In the genomic region with DNA sequence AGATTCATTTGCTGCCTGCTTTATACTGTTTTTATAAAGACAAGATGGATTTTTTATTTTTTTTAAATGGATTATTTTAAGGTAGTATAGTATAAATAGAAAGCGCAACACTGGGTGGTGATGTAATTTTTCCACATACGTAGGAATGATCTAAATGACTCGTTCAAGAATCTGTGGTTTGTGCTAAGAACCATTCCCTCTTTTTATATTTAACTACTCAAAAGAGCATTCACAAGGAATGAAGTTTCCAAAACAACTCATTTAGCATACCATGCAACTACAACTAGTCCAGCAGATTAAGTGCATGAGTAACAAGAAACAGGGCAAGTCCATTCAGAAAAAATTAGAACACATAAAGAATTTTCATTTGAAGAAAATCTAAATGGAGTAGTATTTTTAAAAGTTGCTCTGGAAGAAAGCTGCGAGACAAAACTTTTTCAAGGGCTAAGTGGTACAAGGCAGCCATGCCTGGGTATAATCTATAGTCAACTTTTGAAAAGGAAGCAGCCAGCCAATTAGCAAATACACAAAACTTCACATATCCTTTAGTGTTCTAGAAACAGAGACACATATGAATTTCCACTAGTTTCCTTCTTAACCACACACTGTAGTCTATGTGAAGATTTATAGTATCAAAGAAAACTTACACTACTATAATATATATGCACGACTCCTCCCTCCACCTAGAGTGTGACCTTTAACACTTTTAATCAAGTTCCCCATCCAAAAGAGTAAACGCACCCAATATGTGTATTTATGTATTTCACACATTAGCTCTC, we compare ENCODE assay signal across 11 cellular contexts.
DNase-seq lines count a peak whose midpoint lies in the region; ATAC-seq lines count a peak whose summit lies in the region.
"Had no signal": no experiment of that assay in that cellular context is flagged by ENCODE, and none has a peak within 500 bp of the region (broad histone marks: within the 10 kb centered on the region; RNA-seq: fewer than 3 reads in every experiment).

No MANE protein-coding gene starts in this region.

- ATAC-seq in GM21737 (IDR thresholded peaks at IDR 0.05; ENCODE audit: unreplicated experiment) (no peak), GM21528 (IDR thresholded peaks at IDR 0.05; ENCODE audit: low FRiP score, unreplicated experiment) (no peak)

- H3K27ac Mint-ChIP-seq in activated naive CD4-positive, alpha-beta T cell treated with anti-CD3 and anti-CD28 coated beads, Interleukin-2, amount 50 U/mL, for 24 hours: peak overlapping the region; percentile 81
- peak overlapping the region; percentile 62 for H3K27ac Mint-ChIP-seq in T-helper 2 cell treated with Interferon-gamma antibody and Interleukin-4, amounts not matched to agents 5 μg/mL and 100 μg/mL, for 36 hours

- peaks cover 9% of the 10 kb centered on the region for H3K36me3 Mint-ChIP-seq in activated naive CD4-positive, alpha-beta T cell treated with anti-CD3 and anti-CD28 coated beads, Interleukin-2, amount 50 U/mL, for 24 hours
- H3K36me3 Mint-ChIP-seq in T-helper 2 cell treated with Interferon-gamma antibody and Interleukin-4, amounts not matched to agents 5 μg/mL and 100 μg/mL, for 36 hours (ENCODE audit: low read depth): peaks cover 22% of the 10 kb centered on the region

- no peaks in the 10 kb centered on the region for H3K27me3 Mint-ChIP-seq in activated naive CD4-positive, alpha-beta T cell treated with anti-CD3 and anti-CD28 coated beads, Interleukin-2, amount 50 U/mL, for 24 hours
- H3K27me3 Mint-ChIP-seq in T-helper 2 cell treated with Interferon-gamma antibody and Interleukin-4, amounts not matched to agents 5 μg/mL and 100 μg/mL, for 36 hours (ENCODE audit: low read depth): no peaks in the 10 kb centered on the region
- H3K27me3 Mint-ChIP-seq: IgD-negative memory B cell had no signal

- H3K4me1 Mint-ChIP-seq in activated naive CD4-positive, alpha-beta T cell treated with anti-CD3 and anti-CD28 coated beads, Interleukin-2, amount 50 U/mL, for 24 hours: peaks cover 58% of the 10 kb centered on the region
- peaks cover 22% of the 10 kb centered on the region for H3K4me1 Mint-ChIP-seq in T-helper 2 cell treated with Interferon-gamma antibody and Interleukin-4, amounts not matched to agents 5 μg/mL and 100 μg/mL, for 36 hours (ENCODE audit: low read depth)

- DNase-seq in activated naive CD4-positive, alpha-beta T cell treated with Interleukin-2 at 50 U/mL for 16 hours: no peak
- no peak for DNase-seq in T-helper 2 cell treated with Interferon-gamma antibody and Interleukin-4, amounts not matched to agents 5 μg/mL and 100 μg/mL, for 36 hours (ENCODE audit: low spot score)
- DNase-seq in foreskin melanocyte (peak; percentile 66), iPS-NIHi7 (ENCODE audit: extremely low spot score) (no peak), NCI-H128 (lab: John Stamatoyannopoulos, UW; ENCODE audit: unreplicated experiment) (no peak)
- DNase-seq: heart left ventricle, NCI-H2081 had no signal

- peak overlapping the region; percentile 72 for H3K4me3 Mint-ChIP-seq in activated naive CD4-positive, alpha-beta T cell treated with anti-CD3 and anti-CD28 coated beads, Interleukin-2, amount 50 U/mL, for 24 hours
- H3K4me3 Mint-ChIP-seq in T-helper 2 cell treated with Interferon-gamma antibody and Interleukin-4, amounts not matched to agents 5 μg/mL and 100 μg/mL, for 36 hours: peak overlapping the region; percentile 32

- H3K9me3 Mint-ChIP-seq in activated naive CD4-positive, alpha-beta T cell treated with anti-CD3 and anti-CD28 coated beads, Interleukin-2, amount 50 U/mL, for 24 hours: no peaks in the 10 kb centered on the region
- H3K9me3 Mint-ChIP-seq in T-helper 2 cell treated with Interferon-gamma antibody and Interleukin-4, amounts not matched to agents 5 μg/mL and 100 μg/mL, for 36 hours: no peaks in the 10 kb centered on the region
- H3K9me3 Mint-ChIP-seq: IgD-negative memory B cell had no signal
